In the genomic region with DNA sequence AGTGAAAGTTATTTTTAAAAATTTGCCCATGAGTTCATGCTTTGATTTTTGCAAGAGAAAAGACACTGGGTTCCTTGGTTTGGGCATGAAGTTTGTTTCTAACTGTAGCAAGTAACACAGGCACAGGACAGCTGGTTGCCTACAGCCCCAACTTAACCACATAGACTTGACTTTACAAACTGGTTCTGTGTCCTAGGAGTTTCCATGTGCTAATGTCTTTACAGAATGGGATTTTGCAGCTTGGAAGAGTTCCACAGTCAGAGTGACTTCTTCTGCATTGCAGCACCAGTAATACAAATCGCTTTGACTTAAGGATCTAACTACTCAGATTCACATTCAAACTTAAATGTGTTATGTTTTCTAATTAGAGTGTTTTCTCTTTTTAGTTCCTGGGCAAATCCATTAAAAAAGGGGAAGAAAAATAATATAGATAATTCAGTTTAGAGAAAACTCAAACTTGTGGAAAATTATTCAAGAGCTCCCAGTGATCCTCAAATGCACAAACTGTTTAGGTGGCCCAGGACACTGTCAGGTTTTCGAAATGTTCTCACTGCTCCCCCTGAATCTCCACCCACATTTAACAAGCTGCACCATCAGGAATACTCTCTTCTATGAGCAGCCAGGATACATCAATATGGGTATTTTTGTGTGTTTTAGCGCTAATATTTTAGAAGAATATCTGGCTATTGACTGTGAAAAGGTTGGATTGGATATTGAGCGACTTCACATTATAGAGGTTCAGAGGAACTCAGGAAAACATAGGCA, we compare ENCODE assay signal across 8 cellular contexts. TPM values are rescaled to one million over a fixed set of nuclear protein-coding genes. Genes with fewer than 3 reads are reported as not detected.
A peak's percentile ranks its signal among the peaks of the same experiment; 100 is the strongest.
DNase-seq lines count a peak whose midpoint lies in the region; ATAC-seq and TF ChIP-seq lines count a peak whose summit lies in the region.

No MANE protein-coding gene starts in this region.

- CTCF ChIA-PET in activated CD8-positive, alpha-beta memory T cell treated with anti-CD3 and anti-CD28 coated beads, Interleukin-2, amount 10 ng/mL, durations not matched to agents 7 days and 5 days (lab: Charles Lee) = interaction anchor here (0.8 to 11.3 kb wide), 8 partner anchors 25 to 1651 kb away, joined by 3 to 183 read pairs (median 3); a partner anchor contains a TSS

- peaks cover 12% of the 10 kb centered on the region for H3K27me3 Mint-ChIP-seq in activated CD8-positive, alpha-beta memory T cell treated with anti-CD3 and anti-CD28 coated beads, Interleukin-2, amount 10 ng/mL, durations not matched to agents 7 days and 5 days

- WGBS in adrenal gland, 4 donors = 87 to 93% (median 88%) methylated on average over 4 of the region's 4 CpGs

- no peak for TF ChIP-seq POLR2A in adrenal gland (IDR thresholded peaks at IDR 0.05)
- TF ChIP-seq POLR2A in gastrocnemius medialis (IDR thresholded peaks at IDR 0.05) = no peak

- TF ChIP-seq CTCF in adrenal gland (IDR thresholded peaks at IDR 0.05) (no peak), gastrocnemius medialis (IDR thresholded peaks at IDR 0.05 in 4 of 5, conservative IDR thresholded peaks at IDR 0.05 in 1 of 5) (no peak)

- H3K36me3 Mint-ChIP-seq in activated CD8-positive, alpha-beta memory T cell treated with anti-CD3 and anti-CD28 coated beads, Interleukin-2, amount 10 ng/mL, durations not matched to agents 7 days and 5 days = peaks cover 7% of the 10 kb centered on the region

- H3K9me3 ChIP-seq in skeletal muscle satellite cell (replicated peaks; ENCODE audit: low read length) = no peaks in the 10 kb centered on the region
- H3K9me3 ChIP-seq in adrenal gland (replicated peaks in 1 of 3) = no peaks in the 10 kb centered on the region
- H3K9me3 ChIP-seq in gastrocnemius medialis = no peaks in the 10 kb centered on the region

- peaks cover 37% of the 10 kb centered on the region for H3K4me1 ChIP-seq in skeletal muscle satellite cell (ENCODE audit: control insufficient read depth, insufficient read depth, low read length)
- H3K4me1 ChIP-seq in adrenal gland (replicated peaks in 1 of 2) = peaks cover 9 to 24% of the 10 kb centered on the region in 2 donors
- H3K4me1 ChIP-seq in gastrocnemius medialis = peaks cover 35 to 46% of the 10 kb centered on the region in 2 donors

- H3K9me3 Mint-ChIP-seq in activated CD8-positive, alpha-beta memory T cell treated with anti-CD3 and anti-CD28 coated beads, Interleukin-2, amount 10 ng/mL, durations not matched to agents 7 days and 5 days (ENCODE audit: low read depth) = no peaks in the 10 kb centered on the region

- intact Hi-C loops in adrenal gland (cut with DNase I) = no loop called here
- intact Hi-C loops in gastrocnemius medialis (cut with DNase I; ENCODE audit: low total_unique reads) = no loop called here

- H3K4me3 ChIP-seq in skeletal muscle satellite cell (ENCODE audit: low read length) (peak overlapping the region; percentile 72), adrenal gland (peak overlapping the region in 1 of 4 donors; percentile 56), gastrocnemius medialis (no peak overlapping the region)

- H3K27ac ChIP-seq in adrenal gland (no peak overlapping the region), gastrocnemius medialis (no peak overlapping the region)

- DNase-seq in activated CD8-positive, alpha-beta memory T cell treated with anti-CD3 and anti-CD28 coated beads, Interleukin-2, amount 10 ng/mL, durations not matched to agents 7 days and 5 days = no peak
- no peak for DNase-seq in activated CD8-positive, alpha-beta memory T cell treated with anti-CD3 and anti-CD28 coated beads for 24 hours
- DNase-seq in NCI-H82 treated with DMSO at 0.1 percent for 48 hours (lab: John Stamatoyannopoulos, UW; ENCODE audit: unreplicated experiment) (peak; percentile 52), dermis blood vessel endothelial cell (peak; percentile 9), adrenal gland (no peak), gastrocnemius medialis (no peak)
- no peak for DNase-seq in activated CD4-positive, alpha-beta T cell treated with anti-CD3 and anti-CD28 coated beads, Interleukin-2, amount 50 U/mL, for 1 hour

- in situ Hi-C loops in gastrocnemius medialis (cut with MboI; ENCODE audit: low sequenced_read_pairs in 4 of 4) = no loop called here

- H3K27me3 ChIP-seq in skeletal muscle satellite cell (ENCODE audit: control insufficient read depth, insufficient read depth, low read length) (no peaks in the 10 kb centered on the region), adrenal gland (peaks cover 21% of the 10 kb centered on the region), gastrocnemius medialis (peaks cover 81 to 98% (median 92%) of the 10 kb centered on the region in 3 donors)

- H3K36me3 ChIP-seq in skeletal muscle satellite cell (ENCODE audit: insufficient read depth, low read length) = no peaks in the 10 kb centered on the region
- H3K36me3 ChIP-seq in adrenal gland (replicated peaks in 1 of 2) = no peaks in the 10 kb centered on the region
- no peaks in the 10 kb centered on the region for H3K36me3 ChIP-seq in gastrocnemius medialis

- H3K4me3 Mint-ChIP-seq in activated CD8-positive, alpha-beta memory T cell treated with anti-CD3 and anti-CD28 coated beads, Interleukin-2, amount 10 ng/mL, durations not matched to agents 7 days and 5 days = peak overlapping the region; percentile 89

- peak overlapping the region; percentile 78 for H3K9ac ChIP-seq in skeletal muscle satellite cell (ENCODE audit: low read depth, low read length)

- ATAC-seq in activated CD8-positive, alpha-beta memory T cell treated with anti-CD3 and anti-CD28 coated beads, Interleukin-2, amount 10 ng/mL, durations not matched to agents 7 days and 5 days = no peak
- no peak for ATAC-seq in gastrocnemius medialis

- peak overlapping the region; percentile 93 for H3K4me2 ChIP-seq in skeletal muscle satellite cell (ENCODE audit: low read length)

- peaks cover 63% of the 10 kb centered on the region for H3K4me1 Mint-ChIP-seq in activated CD8-positive, alpha-beta memory T cell treated with anti-CD3 and anti-CD28 coated beads, Interleukin-2, amount 10 ng/mL, durations not matched to agents 7 days and 5 days

- peak overlapping the region; percentile 100 for H3K27ac Mint-ChIP-seq in activated CD8-positive, alpha-beta memory T cell treated with anti-CD3 and anti-CD28 coated beads, Interleukin-2, amount 10 ng/mL, durations not matched to agents 7 days and 5 days

RNA-seq across cellular contexts. Expression of a gene that starts 44.1 kb away (rescaled TPM):
- not detected for total RNA-seq in activated CD8-positive, alpha-beta memory T cell treated with anti-CD3 and anti-CD28 coated beads, Interleukin-2, amount 10 ng/mL, durations not matched to agents 7 days and 5 days
- total RNA-seq in dermis blood vessel endothelial cell = not detected in 2 replicates
- not detected in 2 replicates for total RNA-seq in skeletal muscle satellite cell (2012; rRNA removed)
- total RNA-seq in adrenal gland = not detected
- not detected for polyA plus RNA-seq in adrenal gland
- not detected for total RNA-seq in gastrocnemius medialis

Comparison
In these comparisons a context has a peak if more than half of its experiments do, and no peak if none do; other contexts are left out.
1. DNase-seq: peak in NCI-H82 treated with DMSO at 0.1 percent for 48 hours (single experiment) and dermis blood vessel endothelial cell (single experiment); none in activated CD8-positive, alpha-beta memory T cell treated with anti-CD3 and anti-CD28 coated beads, Interleukin-2, amount 10 ng/mL, durations not matched to agents 7 days and 5 days (single experiment), activated CD8-positive, alpha-beta memory T cell treated with anti-CD3 and anti-CD28 coated beads for 24 hours (single experiment), adrenal gland (0 of 7), activated CD4-positive, alpha-beta T cell treated with anti-CD3 and anti-CD28 coated beads, Interleukin-2, amount 50 U/mL, for 1 hour (single experiment) and gastrocnemius medialis (0 of 2).